Comparison of ENCODE assay signal across 21 cellular contexts in genomic region chr15:91625506-91625905, GRCh38.
"Had no signal": no experiment of that assay in that cellular context is flagged by ENCODE, and none has a peak within 500 bp of the region (broad histone marks: within the 10 kb centered on the region; RNA-seq: fewer than 3 reads in every experiment).

No MANE protein-coding gene starts in this region.

- H2AFZ ChIP-seq: parathyroid adenoma had no signal

- H3K27ac ChIP-seq: cardiac muscle cell, parathyroid adenoma, right lobe of liver, stomach, suprapubic skin, tibial nerve, WERI-Rb-1 had no signal

- H3K27me3 ChIP-seq: cardiac muscle cell, right lobe of liver, stomach, tibial nerve had no signal

- DNase-seq: activated CD4-positive, alpha-beta T cell treated with anti-CD3 and anti-CD28 coated beads for 1 hour; activated naive CD4-positive, alpha-beta T cell; activated naive CD8-positive, alpha-beta T cell treated with anti-CD3 and anti-CD28 coated beads for 36 hours; activated T-cell treated with anti-CD3 and anti-CD28 coated beads, Interleukin-2, amount 50 U/mL, for 1 hour; cortex of kidney; glutamatergic neuron; hippocampal formation; left cardiac atrium; mesenchymal stem cell; nucleus accumbens; right lobe of liver; stimulated activated CD4-positive, alpha-beta T cell treated with anti-CD3 and anti-CD28 coated beads, Interleukin-15, amount 100 ng/mL, for 24 hours; stomach; T-helper 1 cell; WERI-Rb-1 had no signal

- H3K36me3 ChIP-seq: cardiac muscle cell, right lobe of liver, stomach, suprapubic skin, tibial nerve, WERI-Rb-1 had no signal

- H3K4me3 ChIP-seq: cardiac muscle cell, right lobe of liver, smooth muscle cell, stomach, suprapubic skin, tibial nerve had no signal

- H3K9me3 ChIP-seq: stomach, suprapubic skin had no signal

- ATAC-seq: left cardiac atrium; right lobe of liver; stimulated activated memory B cell treated with anti-CD40 and anti-IgM and Interleukin-4, amounts not matched to agents 10 μg/mL and 1 μg/mL and 100 μg/mL, for 72 hours had no signal

- H3K79me2 ChIP-seq: parathyroid adenoma had no signal

- H3K4me1 ChIP-seq: parathyroid adenoma, right lobe of liver, tibial nerve had no signal

- H3K4me2 ChIP-seq: smooth muscle cell had no signal
